Comparison of ENCODE assay signal across 25 cellular contexts in genomic region chr20:12130781-12131180, GRCh38.
"Had no signal": no experiment of that assay in that cellular context is flagged by ENCODE, and none has a peak within 500 bp of the region (broad histone marks: within the 10 kb centered on the region; RNA-seq: fewer than 3 reads in every experiment).

No MANE protein-coding gene starts in this region.

- H3K27me3 ChIP-seq: esophagus squamous epithelium, foreskin keratinocyte, gastroesophageal sphincter, heart left ventricle, hepatocyte, left lung, neural progenitor cell, sigmoid colon, testis, tibial artery had no signal

- DNase-seq: cortex of kidney; effector memory CD8-positive, alpha-beta T cell; erythroblast; esophagus squamous epithelium; foreskin keratinocyte; heart left ventricle; left cardiac atrium; left lung; mesenchymal stem cell; mucosa of descending colon; naive B cell; right cardiac atrium; sigmoid colon; stimulated activated CD4-positive, alpha-beta T cell treated with anti-CD3 and anti-CD28 coated beads, Interleukin-2, amount 100 ng/mL, for 24 hours; stimulated activated CD4-positive, alpha-beta T cell treated with anti-CD3 and anti-CD28 coated beads, Interleukin-4, amount 100 ng/mL, for 24 hours; stimulated activated naive CD8-positive, alpha-beta T cell treated with anti-CD3 and anti-CD28 coated beads, Interleukin-15, Interleukin-2, amounts not matched to agents 100 U/mL and 50 U/mL, for 24 hours; substantia nigra; testis; tibial artery had no signal

- H3K36me3 ChIP-seq: esophagus squamous epithelium, gastroesophageal sphincter, heart left ventricle, left lung, neural progenitor cell, prostate gland, sigmoid colon, tibial artery had no signal

- ATAC-seq: effector memory CD8-positive, alpha-beta T cell; foreskin keratinocyte; gastroesophageal sphincter; heart left ventricle; left cardiac atrium; left lung; mucosa of descending colon; natural killer cell treated with Interleukin-12 subunit alpha and Interleukin-12 subunit beta and Interleukin-15 and Interleukin-18, amount 100 ng/mL, for 72 hours; right cardiac atrium; stimulated activated effector memory CD8-positive, alpha-beta T cell treated with anti-CD3 and anti-CD28 coated beads, Interleukin-12 subunit alpha, Interleukin-12 subunit beta, amount 100 ng/mL, for 72 hours; stimulated activated naive CD8-positive, alpha-beta T cell treated with anti-CD3 and anti-CD28 coated beads, Interleukin-15, Interleukin-2, amounts not matched to agents 100 U/mL and 50 U/mL, for 24 hours had no signal

- H3K4me3 ChIP-seq: esophagus squamous epithelium, gastroesophageal sphincter, heart left ventricle, hepatocyte, left lung, mucosa of descending colon, neural progenitor cell, prostate gland, sigmoid colon, testis, tibial artery had no signal

- H3K9me3 ChIP-seq: esophagus squamous epithelium, gastroesophageal sphincter, heart left ventricle, left lung, mucosa of descending colon, prostate gland, sigmoid colon, testis, tibial artery had no signal
